8 cellular contexts compared by ENCODE assay signal in genomic region chr7:86643478-86644281, GRCh38. TPM values are rescaled to one million over a fixed set of nuclear protein-coding genes. Genes with fewer than 3 reads are reported as not detected.
A peak's percentile ranks its signal among the peaks of the same experiment; 100 is the strongest.
DNase-seq lines count a peak whose midpoint lies in the region; ATAC-seq and TF ChIP-seq lines count a peak whose summit lies in the region.

Gene GRM3, plus strand, starts transcription at chr7:86643909. Its CDS starts 121,237 bp downstream, at chr7:86765146.

- no peaks in the 10 kb centered on the region for H4K20me1 ChIP-seq in hepatocyte (ENCODE audit: insufficient read depth, poor library complexity, severe bottlenecking)

- H3K27ac ChIP-seq in hepatocyte, result no peak within 1 kb of the TSS

- H3K4me1 ChIP-seq in hepatocyte (ENCODE audit: insufficient read depth), result peaks cover 5% of the 10 kb centered on the region

- no peak for TF ChIP-seq CTCF in GM13977 (IDR thresholded peaks at IDR 0.05; ENCODE audit: extremely low read depth, insufficient read depth, missing control alignments)
- no peak for TF ChIP-seq CTCF in hepatocyte (IDR thresholded peaks at IDR 0.05; ENCODE audit: poor library complexity)

- 2% methylated on average over 27 of the region's 27 CpGs for WGBS in hepatocyte (ENCODE audit: low lambda C conversion rate, missing lambda C conversion rate)

- H3K4me3 ChIP-seq in hepatocyte, result no peak within 1 kb of the TSS

- H3K36me3 ChIP-seq in hepatocyte (replicated peaks; ENCODE audit: insufficient read depth, low read depth), result no peaks in the 10 kb centered on the region

- no peaks in the 10 kb centered on the region for H3K79me2 ChIP-seq in hepatocyte

- peaks cover 76% of the 10 kb centered on the region for H3K27me3 ChIP-seq in hepatocyte

- no peak for ATAC-seq in HG03378 (IDR thresholded peaks at IDR 0.05; ENCODE audit: unreplicated experiment)

- in situ Hi-C loops in GM13977 (cut with MboI; ENCODE audit: low pct_unique_long_range_greater_than_20kb, low sequenced_read_pairs, unreplicated experiment), result no loop called here

- H3K4me2 ChIP-seq in hepatocyte, result peak within 1 kb of the TSS; percentile 81

- intact Hi-C loops in posterior vena cava (cut with DNase I), result no loop called here

- no peaks in the 10 kb centered on the region for H3K9me3 ChIP-seq in hepatocyte (ENCODE audit: low read depth)

- H2AFZ ChIP-seq in hepatocyte, result peak within 1 kb of the TSS; percentile 30

- H3K9me2 ChIP-seq in hepatocyte (replicated peaks; ENCODE audit: insufficient read depth), result no peaks in the 10 kb centered on the region

- DNase-seq in GM13977 (ENCODE audit: low spot score) (peak; percentile 13), SK-N-DZ (ENCODE audit: low spot score) (peak; percentile 81), hepatocyte (ENCODE audit: low spot score) (peak; percentile 23), posterior vena cava (ENCODE audit: low spot score) (peak; percentile 58), glomerular visceral epithelial cell (ENCODE audit: extremely low spot score) (no peak), COR-L47 (lab: John Stamatoyannopoulos, UW) (no peak), SIG-M5 treated with dmso at 0.1 percent for 504 hours (lab: John Stamatoyannopoulos, UW; ENCODE audit: unreplicated experiment) (no peak)

RNA-seq across cellular contexts. Expression of gene GRM3, which starts in this region (rescaled TPM):
- not detected in 2 replicates for polyA plus RNA-seq in SK-N-DZ (2014; cell fraction: cytosol; rRNA removed)
- polyA plus RNA-seq in SK-N-DZ (2014; cell fraction: nucleus; rRNA removed), result not detected in 2 replicates
- total RNA-seq in hepatocyte (0.03 TPM in 1 of 2 replicates, not detected in the other), posterior vena cava (not detected)
- 0.07 and 0.13 TPM in 2 replicates for polyA plus RNA-seq in hepatocyte

Comparison
In these comparisons a context has a peak if more than half of its experiments do, and no peak if none do; other contexts are left out.
1. Peak in DNase-seq and H3K4me2 ChIP-seq in hepatocyte; RNA of the gene not detected or under 1 TPM.
2. Peak in DNase-seq in posterior vena cava; RNA of the gene not detected or under 1 TPM.
3. DNase-seq: peak in GM13977 (single experiment) and SK-N-DZ (single experiment); none in glomerular visceral epithelial cell (single experiment), COR-L47 (single experiment) and SIG-M5 treated with dmso at 0.1 percent for 504 hours (single experiment).